1 cellular context compared by ENCODE assay signal in genomic region chr10:89701238-89702120, GRCh38.
TF ChIP-seq lines count a peak whose summit lies in the region.

KIF20B (plus strand) TSS chr10:89701590; CDS start chr10:89705295, 3,705 bp downstream.

TF ChIP-seq in HEK293, 187 proteins besides CTCF, POLR2A, EP300 and RAD21 (continued from another document and continues in another):
- no peak for TF ChIP-seq ZNF560 (tag by site-specific recombination; IDR thresholded peaks at IDR 0.05; ENCODE audit: borderline replicate concordance)
- no peak for TF ChIP-seq ZNF18 (tag by site-specific recombination; IDR thresholded peaks at IDR 0.05)
- peak; percentile 45; the same call in 1 of the 2 replicates for TF ChIP-seq PRDM1 (tag by site-specific recombination; IDR thresholded peaks at IDR 0.05)
- TF ChIP-seq ZBTB8A (tag by site-specific recombination; IDR thresholded peaks at IDR 0.05): peak; percentile 36; the same call in 1 of the 2 replicates
- peak; percentile 60 for TF ChIP-seq WT1 (tag by site-specific recombination; IDR thresholded peaks at IDR 0.05)
- TF ChIP-seq ZNF266 (tag by site-specific recombination; IDR thresholded peaks at IDR 0.05; ENCODE audit: low read depth): no peak
- no peak for TF ChIP-seq SALL2 (tag by site-specific recombination; IDR thresholded peaks at IDR 0.05; ENCODE audit: borderline replicate concordance)
- no peak for TF ChIP-seq ZNF274 (IDR thresholded peaks at IDR 0.05; ENCODE audit: low read length)
- TF ChIP-seq ZNF274 (tag by site-specific recombination; IDR thresholded peaks at IDR 0.05; ENCODE audit: borderline replicate concordance): no peak
- TF ChIP-seq ZNF223 (tag by site-specific recombination; IDR thresholded peaks at IDR 0.05): no peak
- TF ChIP-seq YY1 (tag by site-specific recombination; IDR thresholded peaks at IDR 0.05): peak; percentile 79
- peak; percentile 83 for TF ChIP-seq ZNF692 (tag by site-specific recombination; IDR thresholded peaks at IDR 0.05)
- no peak for TF ChIP-seq ZNF571 (tag by site-specific recombination; IDR thresholded peaks at IDR 0.05)
- TF ChIP-seq ZBTB10 (tag by site-specific recombination; IDR thresholded peaks at IDR 0.05): peak; percentile 94
- no peak for TF ChIP-seq ZNF488 (tag by site-specific recombination; IDR thresholded peaks at IDR 0.05)
- TF ChIP-seq FEZF1 (tag by site-specific recombination; IDR thresholded peaks at IDR 0.05): peak; percentile 46
- TF ChIP-seq ZSCAN4 (tag by site-specific recombination; IDR thresholded peaks at IDR 0.05): peak; percentile 18; the same call in 1 of the 2 replicates
- no peak for TF ChIP-seq ELK4 (IDR thresholded peaks at IDR 0.05; ENCODE audit: borderline replicate concordance, low read depth, low read length)
- peak; percentile 94 for TF ChIP-seq ZNF24 (tag by site-specific recombination; IDR thresholded peaks at IDR 0.05)
- no peak for TF ChIP-seq ZNF555 (tag by site-specific recombination; conservative IDR thresholded peaks at IDR 0.05)
- TF ChIP-seq ZNF155 (tag by site-specific recombination; IDR thresholded peaks at IDR 0.05): no peak
- no peak for TF ChIP-seq PRDM6 (tag by site-specific recombination; IDR thresholded peaks at IDR 0.05)
- peak; percentile 9; the same call in 1 of the 2 replicates for TF ChIP-seq OSR2 (tag by site-specific recombination; IDR thresholded peaks at IDR 0.05)
- TF ChIP-seq HIC1 (tag by site-specific recombination; IDR thresholded peaks at IDR 0.05): peak; percentile 80
- TF ChIP-seq ZFHX2 (tag by site-specific recombination; conservative IDR thresholded peaks at IDR 0.05): peak; percentile 47
- TF ChIP-seq ZNF114 (tag by site-specific recombination; IDR thresholded peaks at IDR 0.05): no peak
- peak; percentile 90 for TF ChIP-seq ZXDB (tag by site-specific recombination; IDR thresholded peaks at IDR 0.05)
- no peak for TF ChIP-seq ZNF202 (tag by site-specific recombination; IDR thresholded peaks at IDR 0.05; ENCODE audit: borderline replicate concordance)
- peak; percentile 66 for TF ChIP-seq ZFP69B (tag by site-specific recombination; IDR thresholded peaks at IDR 0.05)
- TF ChIP-seq ZNF10 (tag by site-specific recombination; IDR thresholded peaks at IDR 0.05): peak; percentile 96
- TF ChIP-seq ZNF768 (tag by site-specific recombination; IDR thresholded peaks at IDR 0.05): no peak
- peak; percentile 89 for TF ChIP-seq ZNF501 (tag by site-specific recombination; IDR thresholded peaks at IDR 0.05)
- TF ChIP-seq ZNF292 (tag by site-specific recombination; IDR thresholded peaks at IDR 0.05; ENCODE audit: borderline replicate concordance, low read depth): no peak
- 0 out of 2 replicates have a peak, but pooled peaks have one; percentile 23 for TF ChIP-seq ZNF37A (tag by site-specific recombination; IDR thresholded peaks at IDR 0.05)
- TF ChIP-seq ZNF221 (tag by site-specific recombination; IDR thresholded peaks at IDR 0.05; ENCODE audit: borderline replicate concordance): no peak
- TF ChIP-seq BCL11A (tag by site-specific recombination; IDR thresholded peaks at IDR 0.05; ENCODE audit: low read depth): 0 out of 2 replicates have a peak, but pooled peaks have one; percentile 28
- peak; percentile 72; the same call in 1 of the 2 replicates for TF ChIP-seq ZNF391 (tag by site-specific recombination; IDR thresholded peaks at IDR 0.05; ENCODE audit: borderline replicate concordance, low read depth)
- no peak for TF ChIP-seq ZNF19 (tag by site-specific recombination; IDR thresholded peaks at IDR 0.05; ENCODE audit: low read depth)
- TF ChIP-seq KLF16 (tag by site-specific recombination; IDR thresholded peaks at IDR 0.05): 0 out of 2 replicates have a peak, but pooled peaks have one; percentile 49
- TF ChIP-seq ZNF311 (tag by site-specific recombination; IDR thresholded peaks at IDR 0.05; ENCODE audit: borderline replicate concordance): no peak
- TF ChIP-seq ZNF148 (tag by site-specific recombination; IDR thresholded peaks at IDR 0.05; ENCODE audit: borderline replicate concordance): no peak
- TF ChIP-seq ZNF658 (tag by site-specific recombination; IDR thresholded peaks at IDR 0.05): no peak
- no peak for TF ChIP-seq ZNF510 (tag by site-specific recombination; IDR thresholded peaks at IDR 0.05; ENCODE audit: insufficient replicate concordance)
- peak; percentile 62; the same call in 1 of the 2 replicates for TF ChIP-seq ZSCAN5A (tag by site-specific recombination; IDR thresholded peaks at IDR 0.05)
- peak; percentile 97 for TF ChIP-seq ZNF600 (tag by site-specific recombination; IDR thresholded peaks at IDR 0.05)
- peak; percentile 89 for TF ChIP-seq ZNF335 (tag by site-specific recombination; conservative IDR thresholded peaks at IDR 0.05)
